ENCODE assay signal across 9 cellular contexts in genomic region chr1:21335750-21336168, GRCh38. TPM values are rescaled to one million over a fixed set of nuclear protein-coding genes. Genes with fewer than 3 reads are reported as not detected.
DNase-seq lines count a peak whose midpoint lies in the region; ATAC-seq and TF ChIP-seq lines count a peak whose summit lies in the region.
"Had no signal": no experiment of that assay in that cellular context is flagged by ENCODE, and none has a peak within 500 bp of the region (broad histone marks: within the 10 kb centered on the region; RNA-seq: fewer than 3 reads in every experiment).

No MANE protein-coding gene starts in this region.

- no peak for ATAC-seq in Panc1

- H3K27me3 ChIP-seq in Panc1 (ENCODE audit: control insufficient read depth, insufficient read depth, low read length) (no peaks in the 10 kb centered on the region), esophagus squamous epithelium (no peaks in the 10 kb centered on the region)

- no peak for DNase-seq in T-helper 1 cell
- DNase-seq in Panc1 (ENCODE audit: low read depth, low spot score) = no peak
- no peak for DNase-seq in esophagus squamous epithelium (lab: John Stamatoyannopoulos, UW)
- peak in 27 of 49 donors; percentile 19 to 74 (median 40) for DNase-seq in substantia nigra (lab: John Stamatoyannopoulos, UW)
- no peak for DNase-seq in HCEC 1CT
- no peak for DNase-seq in HuH-7 (ENCODE audit: low spot score)
- DNase-seq in amniotic stem cell (lab: John Stamatoyannopoulos, UW) = no peak

- H3K27me3 Mint-ChIP-seq in T-helper 1 cell treated with Interleukin-12 subunit alpha and Interleukin-12 subunit beta and Interleukin-4 antibody, amounts not matched to agents 30 μg/mL and 1 μg/mL, for 36 hours (ENCODE audit: low read depth) = no peaks in the 10 kb centered on the region

- H3K27ac ChIP-seq in Panc1 (ENCODE audit: low read length) (peak overlapping the region; percentile 96), esophagus squamous epithelium (peak overlapping the region; percentile 75 to 93 (median 91)), substantia nigra (ENCODE audit: low read depth, low read length, poor library complexity, severe bottlenecking) (peak overlapping the region; percentile 6)
- H3K27ac ChIP-seq: HL-60 had no signal

- peak overlapping the region in 1 of 2 experiments; percentile 50; a peak in 1 of 4 replicates for H3K4me3 ChIP-seq in Panc1 (ENCODE audit: low read depth in 2 of 2, low read length in 2 of 2)
- H3K4me3 ChIP-seq in esophagus squamous epithelium = no peak overlapping the region

- H3K27ac Mint-ChIP-seq in T-helper 1 cell treated with Interleukin-12 subunit alpha and Interleukin-12 subunit beta and Interleukin-4 antibody, amounts not matched to agents 30 μg/mL and 1 μg/mL, for 36 hours = peak overlapping the region; percentile 26

- H3K9me3 ChIP-seq in Panc1 (ENCODE audit: control insufficient read depth, insufficient read depth, low read depth, low read length) = no peaks in the 10 kb centered on the region
- no peaks in the 10 kb centered on the region for H3K9me3 ChIP-seq in esophagus squamous epithelium

- H3K4me1 Mint-ChIP-seq in T-helper 1 cell treated with Interleukin-12 subunit alpha and Interleukin-12 subunit beta and Interleukin-4 antibody, amounts not matched to agents 30 μg/mL and 1 μg/mL, for 36 hours (ENCODE audit: low read depth) = peaks cover 71% of the 10 kb centered on the region

- H3K4me3 Mint-ChIP-seq in T-helper 1 cell treated with Interleukin-12 subunit alpha and Interleukin-12 subunit beta and Interleukin-4 antibody, amounts not matched to agents 30 μg/mL and 1 μg/mL, for 36 hours = peak overlapping the region; percentile 28

- in situ Hi-C loops in Panc1 (cut with HindIII; ENCODE audit: low pct_unique_long_range_greater_than_20kb, low sequenced_read_pairs) = no loop called here

- CTCF ChIA-PET in Panc1 (lab: Charles Lee) = interaction anchor here (0.5 to 1.3 kb wide), 4 partner anchors 11 to 342 kb away, joined by 4 to 8 read pairs (median 5); no protein-coding TSS in a partner anchor

- POLR2A ChIA-PET in Panc1 (lab: Charles Lee) = interaction anchor here (0.6 kb wide), 1 partner anchor 702 kb away, joined by 7 read pairs; no protein-coding TSS in a partner anchor

- BruUV-seq in Panc1 (replicated peaks; lab: Mats Ljungman, UMichigan) = no TSS peak

- intact Hi-C loops in Panc1 (cut with micrococcal nuclease; ENCODE audit: unreplicated experiment) = loop anchor here (5.0 kb wide), 1 partner anchor 33 kb away; no protein-coding TSS in a partner anchor
- intact Hi-C loops in esophagus squamous epithelium (cut with DNase I) = no loop called here

- TF ChIP-seq POLR2A in esophagus squamous epithelium (IDR thresholded peaks at IDR 0.05) = no peak

- TF ChIP-seq CTCF in Panc1 (IDR thresholded peaks at IDR 0.05) (no peak), esophagus squamous epithelium (IDR thresholded peaks at IDR 0.05) (no peak)

- no peaks in the 10 kb centered on the region for H3K9me3 Mint-ChIP-seq in T-helper 1 cell treated with Interleukin-12 subunit alpha and Interleukin-12 subunit beta and Interleukin-4 antibody, amounts not matched to agents 30 μg/mL and 1 μg/mL, for 36 hours

- H3K36me3 Mint-ChIP-seq in T-helper 1 cell treated with Interleukin-12 subunit alpha and Interleukin-12 subunit beta and Interleukin-4 antibody, amounts not matched to agents 30 μg/mL and 1 μg/mL, for 36 hours (ENCODE audit: low read depth) = peaks cover 10% of the 10 kb centered on the region

- H3K36me3 ChIP-seq in Panc1 (ENCODE audit: control insufficient read depth, insufficient read depth, low read length) = no peaks in the 10 kb centered on the region
- H3K36me3 ChIP-seq in esophagus squamous epithelium = no peaks in the 10 kb centered on the region

- H3K4me1 ChIP-seq in Panc1 (ENCODE audit: control insufficient read depth, insufficient read depth, low read length) (peaks cover 80% of the 10 kb centered on the region), esophagus squamous epithelium (peaks cover 51 to 100% (median 95%) of the 10 kb centered on the region in 3 donors)

- 14 to 27% methylated on average over 1 to 3 of the region's 3 CpGs for WGBS in esophagus squamous epithelium, 2 donors

RNA-seq across cellular contexts. Expression of gene ECE1, which starts 45.5 kb away (rescaled TPM):
- 192 TPM for total RNA-seq in Panc1 (2021; ENCODE audit: unreplicated experiment)
- 250 TPM for polyA plus RNA-seq in Panc1 (2012; ENCODE audit: insufficient read length)
- 10 to 100 TPM; 11.3 to 42.2 (median 24.1) TPM for total RNA-seq in esophagus squamous epithelium

Comparison
In these comparisons a context has a peak if more than half of its experiments do, and no peak if none do; other contexts are left out.
1. DNase-seq: peak in substantia nigra (27 of 49); none in T-helper 1 cell (0 of 5), Panc1 (single experiment), esophagus squamous epithelium (single experiment), HCEC 1CT (single experiment), HuH-7 (single experiment) and amniotic stem cell (single experiment).
2. H3K27ac ChIP-seq: peak in every context shown above with its lines; median percentile 96 in Panc1; 91 in esophagus squamous epithelium; 6 in substantia nigra.